8 cellular contexts compared by ENCODE assay signal in the genomic region with DNA sequence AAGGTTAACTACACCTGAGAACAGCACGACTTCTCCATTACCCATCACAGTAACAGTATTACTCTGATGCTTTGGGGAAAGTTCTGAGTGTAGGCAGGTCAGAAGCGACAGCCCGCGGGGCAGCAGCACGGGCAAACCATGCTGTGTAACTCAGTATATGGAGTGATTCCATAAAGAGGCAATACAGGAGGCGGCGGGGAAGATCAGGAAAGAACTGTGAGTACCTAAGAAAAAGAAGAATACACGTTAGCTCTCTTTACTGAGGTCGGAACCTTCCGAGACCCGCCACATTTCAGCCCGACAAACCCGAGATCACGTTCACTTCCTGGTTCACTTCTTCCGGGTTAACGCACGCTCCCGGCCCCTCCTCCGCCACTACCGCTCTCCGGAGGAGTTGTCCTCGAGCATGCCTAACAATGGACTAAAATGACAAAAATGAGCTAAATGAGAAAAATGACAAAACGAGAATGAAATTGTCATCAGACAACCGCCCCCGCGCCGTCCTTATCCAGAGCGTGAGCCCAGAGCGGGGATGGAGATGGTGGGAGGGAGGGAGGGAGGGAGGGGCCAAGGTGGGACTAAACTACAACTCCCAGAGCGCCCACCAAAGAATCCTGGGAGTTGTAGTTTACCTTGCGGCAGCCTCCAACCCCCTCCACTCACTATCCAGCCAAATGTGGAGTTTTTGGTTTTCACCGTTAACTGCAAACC. TPM values are rescaled to one million over a fixed set of nuclear protein-coding genes. Genes with fewer than 3 reads are reported as not detected.
DNase-seq lines count a peak whose midpoint lies in the region; ATAC-seq, FAIRE-seq and TF ChIP-seq lines count a peak whose summit lies in the region.

A gene with protein sequence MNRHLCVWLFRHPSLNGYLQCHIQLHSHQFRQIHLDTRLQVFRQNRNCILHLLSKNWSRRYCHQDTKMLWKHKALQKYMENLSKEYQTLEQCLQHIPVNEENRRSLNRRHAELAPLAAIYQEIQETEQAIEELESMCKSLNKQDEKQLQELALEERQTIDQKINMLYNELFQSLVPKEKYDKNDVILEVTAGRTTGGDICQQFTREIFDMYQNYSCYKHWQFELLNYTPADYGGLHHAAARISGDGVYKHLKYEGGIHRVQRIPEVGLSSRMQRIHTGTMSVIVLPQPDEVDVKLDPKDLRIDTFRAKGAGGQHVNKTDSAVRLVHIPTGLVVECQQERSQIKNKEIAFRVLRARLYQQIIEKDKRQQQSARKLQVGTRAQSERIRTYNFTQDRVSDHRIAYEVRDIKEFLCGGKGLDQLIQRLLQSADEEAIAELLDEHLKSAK (minus strand): TSS at position 316 of the 711 bp plus-strand sequence. CDS start 2,669 bp downstream, outside the sequence.

- no peaks in the 10 kb centered on the region; the same call in none of the 2 replicates for H3K36me3 ChIP-seq in Caco-2 (ENCODE audit: control insufficient read depth, insufficient read depth, low read length)
- peaks cover 22% of the 10 kb centered on the region for H3K36me3 ChIP-seq in NT2/D1 (ENCODE audit: insufficient read depth, insufficient read length, low read length)

- H3K9me3 Mint-ChIP-seq in Caco-2 (ENCODE audit: unreplicated experiment), result no peaks in the 10 kb centered on the region

- no peaks in the 10 kb centered on the region for H3K4me1 Mint-ChIP-seq in Caco-2 (ENCODE audit: low read depth, unreplicated experiment)

- peaks cover 9% of the 10 kb centered on the region for H3K9me3 ChIP-seq in Caco-2
- peaks cover 22% of the 10 kb centered on the region for H3K9me3 ChIP-seq in NT2/D1 (ENCODE audit: insufficient read depth, low read length)

- H3K27me3 ChIP-seq in Caco-2 (replicated peaks; ENCODE audit: control insufficient read depth, insufficient read depth, low read length) (no peaks in the 10 kb centered on the region), NT2/D1 (ENCODE audit: insufficient read depth, insufficient read length) (no peaks in the 10 kb centered on the region)

- DNase-seq in Caco-2 (peak; percentile 78 to 79), HTR-8/SVneo (ENCODE audit: insufficient read length, low spot score) (peak; percentile 81), NT2/D1 (ENCODE audit: low read depth, low spot score) (peak; percentile 39), midbrain (lab: John Stamatoyannopoulos, UW) (peak; percentile 91)
- DNase-seq in activated CD8-positive, alpha-beta memory T cell treated with anti-CD3 and anti-CD28 coated beads, Interleukin-2, amount 50 U/mL, for 1 hour (ENCODE audit: extremely low read depth), result peak; percentile 57
- peak; percentile 51 to 70 for DNase-seq in stimulated activated CD8-positive, alpha-beta memory T cell treated with anti-CD3 and anti-CD28 coated beads, Interleukin-2, amount 100 ng/mL, for 1 hour (ENCODE audit: low read depth in 2 of 2)

- intact Hi-C loops in Caco-2 (cut with micrococcal nuclease; ENCODE audit: unreplicated experiment), result loop anchor here (2.0 kb wide), 2 partner anchors 47 to 69 kb away; a partner anchor contains a TSS

- H3K4me3 ChIP-seq in Caco-2 (ENCODE audit: low read depth, low read length), result peak within 1 kb of the TSS; percentile 92
- peak within 1 kb of the TSS; percentile 77 for H3K4me3 ChIP-seq in NT2/D1 (ENCODE audit: insufficient read length, low read depth)

- POLR2A ChIA-PET in Caco-2 (lab: Charles Lee), result no interaction called here

- H3K27me3 Mint-ChIP-seq in Caco-2 (ENCODE audit: insufficient read depth, unreplicated experiment), result no peaks in the 10 kb centered on the region

- ATAC-seq in GM21381 (IDR thresholded peaks at IDR 0.05; ENCODE audit: unreplicated experiment), result peak; percentile 95

- in situ Hi-C loops in endometrial microvascular endothelial cells (cut with HindIII; ENCODE audit: inconsistent ontology term, low pct_unique_long_range_greater_than_20kb, low sequenced_read_pairs), result no loop called here

- BruUV-seq in Caco-2 (replicated peaks; lab: Mats Ljungman, UMichigan), result no TSS peak

- peak within 1 kb of the TSS; percentile 91 for H3K27ac Mint-ChIP-seq in Caco-2 (ENCODE audit: unreplicated experiment)

- CTCF ChIA-PET in Caco-2 (lab: Charles Lee), result no interaction called here

- TF ChIP-seq CTCF in Caco-2 (IDR thresholded peaks at IDR 0.05; ENCODE audit: insufficient read depth in 1 of 2, low read depth in 1 of 2, low read length in 1 of 2, severe bottlenecking in 1 of 2, unreplicated experiment in 1 of 2), result no peak

- peaks cover 18% of the 10 kb centered on the region for H3K36me3 Mint-ChIP-seq in Caco-2 (ENCODE audit: insufficient read depth, unreplicated experiment)

- H3K9ac ChIP-seq in NT2/D1 (ENCODE audit: insufficient read length, low read depth), result peak within 1 kb of the TSS; percentile 86

- H3K4me1 ChIP-seq in Caco-2 (no peaks in the 10 kb centered on the region), NT2/D1 (ENCODE audit: insufficient read depth, insufficient read length) (no peaks in the 10 kb centered on the region)

- peak within 1 kb of the TSS; percentile 92 for H3K4me3 Mint-ChIP-seq in Caco-2 (ENCODE audit: unreplicated experiment)

- FAIRE-seq in HTR-8/SVneo (lab: Jason Lieb, UNC), result peak; percentile 9

RNA-seq across cellular contexts. Expression of the gene that starts here (rescaled TPM):
- total RNA-seq in Caco-2 (2022) (21.2 and 24.7 TPM in 2 replicates), endometrial microvascular endothelial cells (ENCODE audit: inconsistent ontology term) (10.7 TPM)

Comparison
In these comparisons a context has a peak if more than half of its experiments do, and no peak if none do; other contexts are left out.
1. Peak in every context shown above with its lines: DNase-seq, ATAC-seq and H3K4me3 ChIP-seq.
2. DNase-seq: peak in every context shown above with its lines; median percentile 91 in midbrain; 81 in HTR-8/SVneo; 78 in Caco-2; 60 in stimulated activated CD8-positive, alpha-beta memory T cell treated with anti-CD3 and anti-CD28 coated beads, Interleukin-2, amount 100 ng/mL, for 1 hour; 57 in activated CD8-positive, alpha-beta memory T cell treated with anti-CD3 and anti-CD28 coated beads, Interleukin-2, amount 50 U/mL, for 1 hour; 39 in NT2/D1.